ENCODE assay signal across 1 cellular context in genomic region chr1:91916811-91917460, GRCh38.
A peak's percentile ranks its signal among the peaks of the same experiment; 100 is the strongest.
TF ChIP-seq lines count a peak whose summit lies in the region.

No MANE protein-coding gene starts in this region.

TF ChIP-seq in HEK293, 187 proteins besides CTCF, POLR2A, EP300 and RAD21:
- no peak for TF ChIP-seq ZBTB6 (tag by site-specific recombination; IDR thresholded peaks at IDR 0.05)
- peak; percentile 77 for TF ChIP-seq PRDM10 (tag by site-specific recombination; IDR thresholded peaks at IDR 0.05)
- no peak for TF ChIP-seq ZNF561 (tag by site-specific recombination; IDR thresholded peaks at IDR 0.05; ENCODE audit: borderline replicate concordance)
